ENCODE assay signal across 30 cellular contexts in genomic region chr1:213418268-213419068, GRCh38.
A peak's percentile ranks its signal among the peaks of the same experiment; 100 is the strongest.
DNase-seq lines count a peak whose midpoint lies in the region; ATAC-seq, FAIRE-seq and TF ChIP-seq lines count a peak whose summit lies in the region.
"Had no signal": no experiment of that assay in that cellular context is flagged by ENCODE, and none has a peak within 500 bp of the region (broad histone marks: within the 10 kb centered on the region; RNA-seq: fewer than 3 reads in every experiment).

No MANE protein-coding gene starts in this region.

- no peaks in the 10 kb centered on the region for H3K79me2 ChIP-seq in K562 (ENCODE audit: control insufficient read depth, insufficient read depth, low read length)

- intact Hi-C loops in K562 (cut with micrococcal nuclease), result loop anchor here (1.0 kb wide), 1 partner anchor 174 kb away; no protein-coding TSS in a partner anchor

- H2AFZ ChIP-seq in K562 (ENCODE audit: low read depth, low read length), result no peak overlapping the region

- BruUV-seq in K562 (replicated peaks; lab: Mats Ljungman, UMichigan), result no TSS peak

- H3K4me3 ChIP-seq in K562, result no peak overlapping the region
- H3K4me3 ChIP-seq: adrenal gland, gastroesophageal sphincter, MG63, prostate gland, sigmoid colon, SJCRH30 had no signal

- H3K9me1 ChIP-seq in K562 (ENCODE audit: control insufficient read depth, insufficient read depth, low read length), result no peaks in the 10 kb centered on the region

- H3K36me3 ChIP-seq in K562 (ENCODE audit: control insufficient read depth, insufficient read depth, low read length), result no peaks in the 10 kb centered on the region
- H3K36me3 ChIP-seq: adrenal gland, gastroesophageal sphincter, MG63, neutrophil, prostate gland, sigmoid colon, SJCRH30 had no signal

- H3K27me3 ChIP-seq in K562 (ENCODE audit: control insufficient read depth in 2 of 2, insufficient read depth in 2 of 2, low read length in 2 of 2), result peaks cover 31 to 51% of the 10 kb centered on the region in 2 experiments
- H3K27me3 ChIP-seq: adrenal gland, gastroesophageal sphincter, neutrophil, sigmoid colon, SJCRH30 had no signal

- TF ChIP-seq EP300 in K562 (IDR thresholded peaks at IDR 0.05; ENCODE audit: low read length), result no peak

- no peak overlapping the region; the same call in 2 of the 3 replicates for H3K27ac ChIP-seq in K562 (ENCODE audit: extremely low read depth, low read depth, low read length)
- H3K27ac ChIP-seq: adrenal gland, gastroesophageal sphincter, neutrophil, prostate gland, sigmoid colon, SJCRH30 had no signal

- H3K9ac ChIP-seq in K562 (ENCODE audit: insufficient read depth in 1 of 2, low read depth in 2 of 2, low read length in 2 of 2), result no peak overlapping the region

- peak; percentile 44; the same call in 2 of the 3 replicates for ATAC-seq in K562
- ATAC-seq: activated CD4-positive, alpha-beta T cell treated with anti-CD3 and anti-CD28 coated beads for 36 hours; activated CD8-positive, alpha-beta T cell treated with anti-CD3 and anti-CD28 coated beads, Interleukin-2, amount 10 ng/mL, durations not matched to agents 7 days and 5 days; gastroesophageal sphincter; left lobe of liver had no signal

- WGBS in K562 (ENCODE audit: insufficient coverage, low coverage, missing lambda C conversion rate), result under 1% methylated on average over 18 of the region's 18 CpGs

- no peak for TF ChIP-seq RAD21 in K562 (CRISPR knock-in tag; conservative IDR thresholded peaks at IDR 0.05 in 1 of 2, IDR thresholded peaks at IDR 0.05 in 1 of 2)

- H3K4me2 ChIP-seq in K562 (ENCODE audit: insufficient read depth, low read length), result no peak overlapping the region

- no peak for TF ChIP-seq CTCF in K562 (IDR thresholded peaks at IDR 0.05 in 2 of 3, conservative IDR thresholded peaks at IDR 0.05 in 1 of 3; ENCODE audit: insufficient read depth in 2 of 3, low read depth in 1 of 3, low read length in 3 of 3)

- POLR2A ChIA-PET in K562 (lab: Yijun Ruan, JAX), result interaction anchor here (0.6 kb wide), 1 partner anchor 397 kb away, joined by 3 read pairs; no protein-coding TSS in a partner anchor

- DNase-seq in NCI-H2171 treated with DMSO at 0.1 percent for 48 hours (lab: John Stamatoyannopoulos, UW), result peak; percentile 25
- DNase-seq in NCI-H2171 (lab: John Stamatoyannopoulos, UW), result no peak
- no peak for DNase-seq in K562 (ENCODE audit: extremely low read depth in 1 of 4, low spot score in 3 of 4)
- DNase-seq in inferior parietal cortex (ENCODE audit: extremely low spot score), result peak; percentile 52
- DNase-seq in superior temporal gyrus (ENCODE audit: extremely low spot score), result peak; percentile 58
- DNase-seq in NCI-H1694 treated with DMSO at 0.1 percent for 48 hours (lab: John Stamatoyannopoulos, UW), result no peak
- DNase-seq in NCI-H2029 treated with DMSO at 0.1 percent for 48 hours (lab: John Stamatoyannopoulos, UW), result no peak
- DNase-seq in activated gamma-delta T cell treated with Interleukin-2 at 50 U/mL for 16 hours, result no peak
- DNase-seq: 8988T; activated CD4-positive, alpha-beta T cell treated with anti-CD3 and anti-CD28 coated beads for 36 hours; activated CD8-positive, alpha-beta T cell treated with anti-CD3 and anti-CD28 coated beads, Interleukin-2, amount 10 ng/mL, durations not matched to agents 7 days and 5 days; activated naive CD4-positive, alpha-beta T cell treated with anti-CD3 and anti-CD28 coated beads, Interleukin-2, amount 10 ng/mL, durations not matched to agents 7 days and 5 days; adrenal gland; cerebellar nuclear complex; KG1; MG63; NCI-H1105; NCI-H2029; sigmoid colon; SJCRH30; stimulated activated CD4-positive, alpha-beta T cell treated with anti-CD3 and anti-CD28 coated beads, Interleukin-4, amount 100 ng/mL, for 4 hours; SW 1271; T-helper 9 cell had no signal

- H3K9me3 ChIP-seq in K562 (replicated peaks; ENCODE audit: control insufficient read depth, insufficient read depth, low read depth, low read length), result no peaks in the 10 kb centered on the region
- H3K9me3 ChIP-seq: adrenal gland, MG63, neutrophil, prostate gland, sigmoid colon, SJCRH30 had no signal

- in situ Hi-C loops in K562 (cut with MboI), result no loop called here

- H3K4me1 ChIP-seq in K562 (replicated peaks in 1 of 2; ENCODE audit: control insufficient read depth in 2 of 2, insufficient read depth in 2 of 2, low read length in 2 of 2), result no peaks in the 10 kb centered on the region
- H3K4me1 ChIP-seq: adrenal gland, gastroesophageal sphincter, prostate gland, sigmoid colon, SJCRH30 had no signal

- TF ChIP-seq POLR2A in K562 (conservative IDR thresholded peaks at IDR 0.05), result no peak

- CTCF ChIA-PET in K562 (lab: Yijun Ruan, JAX; ENCODE audit: low intra/inter-chr PET ratio), result no interaction called here

- no peaks in the 10 kb centered on the region; the same call in 1 of the 2 replicates for H4K20me1 ChIP-seq in K562 (replicated peaks; ENCODE audit: control insufficient read depth, insufficient read depth, low read length)

- no peak for FAIRE-seq in K562 (lab: Jason Lieb, UNC)
- FAIRE-seq: endothelial cell of umbilical vein, H1, HTR-8/SVneo had no signal

TF ChIP-seq in K562, 482 proteins besides CTCF, POLR2A, EP300 and RAD21 (continues in another document):
- TF ChIP-seq MIER1 (IDR thresholded peaks at IDR 0.05; ENCODE audit: low read depth), result no peak
- no peak for TF ChIP-seq DACH1 (IDR thresholded peaks at IDR 0.05; ENCODE audit: partially characterized antibody)
- no peak for TF ChIP-seq ETV6 (IDR thresholded peaks at IDR 0.05; ENCODE audit: borderline replicate concordance in 1 of 2, low read depth in 2 of 2, low read length in 1 of 2)
- no peak for TF ChIP-seq ETV6 (CRISPR knock-in tag; IDR thresholded peaks at IDR 0.05; ENCODE audit: borderline replicate concordance)
- TF ChIP-seq GABPB2 (CRISPR knock-in tag; conservative IDR thresholded peaks at IDR 0.05), result no peak
- TF ChIP-seq TCF7 (IDR thresholded peaks at IDR 0.05; ENCODE audit: borderline replicate concordance), result no peak
- no peak for TF ChIP-seq STAG1 (CRISPR knock-in tag; IDR thresholded peaks at IDR 0.05; ENCODE audit: borderline replicate concordance)
- TF ChIP-seq FOXJ3 (CRISPR knock-in tag; IDR thresholded peaks at IDR 0.05), result no peak
- TF ChIP-seq ZNF431 (CRISPR knock-in tag; IDR thresholded peaks at IDR 0.05), result no peak
- TF ChIP-seq ZSCAN29 (IDR thresholded peaks at IDR 0.05), result no peak
- TF ChIP-seq, protein P1, sequence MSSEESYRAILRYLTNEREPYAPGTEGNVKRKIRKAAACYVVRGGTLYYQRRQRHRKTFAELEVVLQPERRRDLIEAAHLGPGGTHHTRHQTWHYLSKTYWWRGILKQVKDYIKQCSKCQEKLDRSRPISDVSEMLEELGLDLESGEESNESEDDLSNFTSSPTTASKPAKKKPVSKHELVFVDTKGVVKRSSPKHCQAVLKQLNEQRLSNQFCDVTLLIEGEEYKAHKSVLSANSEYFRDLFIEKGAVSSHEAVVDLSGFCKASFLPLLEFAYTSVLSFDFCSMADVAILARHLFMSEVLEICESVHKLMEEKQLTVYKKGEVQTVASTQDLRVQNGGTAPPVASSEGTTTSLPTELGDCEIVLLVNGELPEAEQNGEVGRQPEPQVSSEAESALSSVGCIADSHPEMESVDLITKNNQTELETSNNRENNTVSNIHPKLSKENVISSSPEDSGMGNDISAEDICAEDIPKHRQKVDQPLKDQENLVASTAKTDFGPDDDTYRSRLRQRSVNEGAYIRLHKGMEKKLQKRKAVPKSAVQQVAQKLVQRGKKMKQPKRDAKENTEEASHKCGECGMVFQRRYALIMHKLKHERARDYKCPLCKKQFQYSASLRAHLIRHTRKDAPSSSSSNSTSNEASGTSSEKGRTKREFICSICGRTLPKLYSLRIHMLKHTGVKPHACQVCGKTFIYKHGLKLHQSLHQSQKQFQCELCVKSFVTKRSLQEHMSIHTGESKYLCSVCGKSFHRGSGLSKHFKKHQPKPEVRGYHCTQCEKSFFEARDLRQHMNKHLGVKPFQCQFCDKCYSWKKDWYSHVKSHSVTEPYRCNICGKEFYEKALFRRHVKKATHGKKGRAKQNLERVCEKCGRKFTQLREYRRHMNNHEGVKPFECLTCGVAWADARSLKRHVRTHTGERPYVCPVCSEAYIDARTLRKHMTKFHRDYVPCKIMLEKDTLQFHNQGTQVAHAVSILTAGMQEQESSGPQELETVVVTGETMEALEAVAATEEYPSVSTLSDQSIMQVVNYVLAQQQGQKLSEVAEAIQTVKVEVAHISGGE (CRISPR knock-in tag; IDR thresholded peaks at IDR 0.05), result no peak
- TF ChIP-seq NR4A1 (CRISPR knock-in tag; IDR thresholded peaks at IDR 0.05), result no peak
- no peak for TF ChIP-seq NR4A1 (tag; IDR thresholded peaks at IDR 0.05)
- no peak for TF ChIP-seq ELK1 (CRISPR knock-in tag; IDR thresholded peaks at IDR 0.05)
- TF ChIP-seq NR0B1 (IDR thresholded peaks at IDR 0.05; ENCODE audit: partially characterized antibody), result no peak
- no peak for TF ChIP-seq ZNF75A (CRISPR knock-in tag; IDR thresholded peaks at IDR 0.05)

Comparison
In these comparisons a context has a peak if more than half of its experiments do, and no peak if none do; other contexts are left out.
1. DNase-seq: peak in NCI-H2171 treated with DMSO at 0.1 percent for 48 hours (single experiment), inferior parietal cortex (single experiment) and superior temporal gyrus (single experiment); none in NCI-H2171 (single experiment), K562 (0 of 4), NCI-H1694 treated with DMSO at 0.1 percent for 48 hours (single experiment), NCI-H2029 treated with DMSO at 0.1 percent for 48 hours (single experiment) and activated gamma-delta T cell treated with Interleukin-2 at 50 U/mL for 16 hours (single experiment).